19 cellular contexts compared by ENCODE assay signal in the genomic region with DNA sequence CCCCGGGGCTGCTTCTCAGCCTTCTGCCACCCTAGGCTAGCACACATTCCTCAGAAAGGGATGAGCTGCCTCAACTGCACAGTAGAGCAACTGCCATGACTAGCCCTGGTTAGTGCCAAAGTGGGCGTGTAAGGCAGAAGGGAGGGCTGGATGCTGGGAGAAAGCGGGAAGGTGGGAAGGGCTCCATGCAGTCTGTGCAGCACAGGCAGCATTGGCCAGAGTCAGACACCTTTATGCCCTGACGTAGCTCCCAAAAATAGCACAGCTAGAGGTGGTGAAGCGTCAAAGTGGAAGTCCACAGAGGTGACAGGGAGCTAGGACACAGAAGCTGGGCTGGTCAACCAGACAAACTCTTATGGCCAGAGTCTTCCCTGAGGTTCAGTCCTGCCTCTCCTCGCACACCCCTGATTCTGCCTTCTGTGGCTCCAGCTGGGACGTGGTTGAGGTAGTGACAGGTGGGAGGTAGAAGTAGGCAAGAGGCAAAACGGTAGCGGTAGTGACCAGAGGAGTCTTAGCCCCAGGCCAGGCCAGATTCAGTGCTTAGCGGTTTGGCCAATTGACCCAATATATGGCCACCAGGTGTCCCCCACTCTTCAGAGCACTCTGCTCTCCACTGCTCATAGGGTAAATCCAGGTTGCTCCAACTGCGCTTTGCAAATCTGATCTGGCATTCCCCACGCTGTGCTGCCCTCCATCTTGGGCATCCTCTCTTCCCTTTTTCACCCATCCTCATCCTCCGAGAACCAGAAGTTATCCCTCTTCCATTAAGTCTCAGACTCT. TPM values are rescaled to one million over a fixed set of nuclear protein-coding genes. Genes with fewer than 3 reads are reported as not detected.
DNase-seq lines count a peak whose midpoint lies in the region; TF ChIP-seq lines count a peak whose summit lies in the region.
"Had no signal": no experiment of that assay in that cellular context is flagged by ENCODE, and none has a peak within 500 bp of the region (broad histone marks: within the 10 kb centered on the region; RNA-seq: fewer than 3 reads in every experiment).

No MANE protein-coding gene starts in this region.

- no peak overlapping the region for H2BK5ac ChIP-seq in mesendoderm (ENCODE audit: low read length)

- H3K4me1 Mint-ChIP-seq in endothelial cell (ENCODE audit: unreplicated experiment) = no peaks in the 10 kb centered on the region
- H3K4me1 Mint-ChIP-seq: activated naive CD8-positive, alpha-beta T cell treated with anti-CD3 and anti-CD28 coated beads, Interleukin-2, amount 10 ng/mL, durations not matched to agents 7 days and 5 days had no signal

- H3K9me3 Mint-ChIP-seq in endothelial cell (ENCODE audit: unreplicated experiment) = no peaks in the 10 kb centered on the region
- H3K9me3 Mint-ChIP-seq: activated naive CD8-positive, alpha-beta T cell treated with anti-CD3 and anti-CD28 coated beads, Interleukin-2, amount 10 ng/mL, durations not matched to agents 7 days and 5 days; natural killer cell treated with Interleukin-12 subunit alpha and Interleukin-12 subunit beta and Interleukin-15 and Interleukin-18, amount 100 ng/mL, for 72 hours had no signal

- no CpG with 5 or more reads among the region's 13 CpGs for WGBS in mesendoderm (ENCODE audit: extremely low coverage, insufficient coverage, low lambda C conversion rate)

- H3K36me3 ChIP-seq in mesendoderm (ENCODE audit: control insufficient read depth, insufficient read depth, low read length) = no peaks in the 10 kb centered on the region
- H3K36me3 ChIP-seq: cardiac muscle cell, SJCRH30 had no signal

- H3K56ac ChIP-seq in mesendoderm (ENCODE audit: low read length) = no peak overlapping the region

- no peak overlapping the region for H3K9ac ChIP-seq in mesendoderm (ENCODE audit: low read length)

- H3K4me3 Mint-ChIP-seq in endothelial cell (ENCODE audit: unreplicated experiment) = no peak overlapping the region
- H3K4me3 Mint-ChIP-seq: activated naive CD8-positive, alpha-beta T cell treated with anti-CD3 and anti-CD28 coated beads, Interleukin-2, amount 10 ng/mL, durations not matched to agents 7 days and 5 days; B cell; memory B cell; natural killer cell treated with Interleukin-12 subunit alpha and Interleukin-12 subunit beta and Interleukin-15 and Interleukin-18, amount 100 ng/mL, for 72 hours had no signal

- H3K18ac ChIP-seq in mesendoderm (ENCODE audit: low read length) = no peak overlapping the region

- H3K27ac ChIP-seq in mesendoderm (ENCODE audit: low read depth, low read length) = no peak overlapping the region
- H3K27ac ChIP-seq: cardiac muscle cell, SJCRH30 had no signal

- H3K4me2 ChIP-seq in mesendoderm (ENCODE audit: low read length) = no peak overlapping the region

- no peak overlapping the region for H3K27ac Mint-ChIP-seq in endothelial cell (ENCODE audit: unreplicated experiment)
- H3K27ac Mint-ChIP-seq: activated naive CD8-positive, alpha-beta T cell treated with anti-CD3 and anti-CD28 coated beads, Interleukin-2, amount 10 ng/mL, durations not matched to agents 7 days and 5 days; B cell; memory B cell; natural killer cell treated with Interleukin-12 subunit alpha and Interleukin-12 subunit beta and Interleukin-15 and Interleukin-18, amount 100 ng/mL, for 72 hours had no signal

- no peaks in the 10 kb centered on the region for H3K4me1 ChIP-seq in mesendoderm (ENCODE audit: control insufficient read depth, low read depth, low read length)
- H3K4me1 ChIP-seq: SJCRH30 had no signal

- no peaks in the 10 kb centered on the region for H3K27me3 ChIP-seq in mesendoderm (ENCODE audit: insufficient read depth, low read length, poor library complexity)
- H3K27me3 ChIP-seq: cardiac muscle cell, SJCRH30 had no signal

- H4K8ac ChIP-seq in mesendoderm (ENCODE audit: low read depth, low read length) = no peak overlapping the region

- no peak overlapping the region for H3K4ac ChIP-seq in mesendoderm (ENCODE audit: low read depth, low read length)

- H3K4me3 ChIP-seq in mesendoderm (ENCODE audit: low read length) = no peak overlapping the region
- H3K4me3 ChIP-seq: cardiac muscle cell, SJCRH30 had no signal

- no peak overlapping the region for H2AK5ac ChIP-seq in mesendoderm (ENCODE audit: low read length)

- H4K5ac ChIP-seq in mesendoderm (ENCODE audit: low read length) = no peak overlapping the region

- no peaks in the 10 kb centered on the region for H3K27me3 Mint-ChIP-seq in endothelial cell (ENCODE audit: unreplicated experiment)
- H3K27me3 Mint-ChIP-seq: activated naive CD8-positive, alpha-beta T cell treated with anti-CD3 and anti-CD28 coated beads, Interleukin-2, amount 10 ng/mL, durations not matched to agents 7 days and 5 days; B cell; memory B cell had no signal

- no peaks in the 10 kb centered on the region for H3K79me1 ChIP-seq in mesendoderm (ENCODE audit: low read length)

- no peak overlapping the region for H3K23ac ChIP-seq in mesendoderm (ENCODE audit: low read length)

- no peak for TF ChIP-seq CTCF in endothelial cell (IDR thresholded peaks at IDR 0.05; ENCODE audit: unreplicated experiment)

- H3K36me3 Mint-ChIP-seq in endothelial cell (ENCODE audit: low read depth, unreplicated experiment) = peaks cover 3% of the 10 kb centered on the region
- H3K36me3 Mint-ChIP-seq: activated naive CD8-positive, alpha-beta T cell treated with anti-CD3 and anti-CD28 coated beads, Interleukin-2, amount 10 ng/mL, durations not matched to agents 7 days and 5 days; natural killer cell treated with Interleukin-12 subunit alpha and Interleukin-12 subunit beta and Interleukin-15 and Interleukin-18, amount 100 ng/mL, for 72 hours had no signal

- no peak overlapping the region for H2BK15ac ChIP-seq in mesendoderm (replicated peaks; ENCODE audit: low read depth)

- H2BK120ac ChIP-seq in mesendoderm (ENCODE audit: low read depth, low read length) = no peak overlapping the region

- no peaks in the 10 kb centered on the region for H3K79me2 ChIP-seq in mesendoderm (ENCODE audit: control insufficient read depth, insufficient read depth, low read length)

- DNase-seq in COR-L47 (lab: John Stamatoyannopoulos, UW) (peak; percentile 25), HT-29 (ENCODE audit: low spot score) (peak; percentile 22), endothelial cell (ENCODE audit: low spot score) (peak; percentile 10), mesendoderm (peak; percentile 29), NCI-H510A treated with DMSO at 0.1 percent for 48 hours (lab: John Stamatoyannopoulos, UW) (no peak), hypothalamus (lab: John Stamatoyannopoulos, UW) (no peak), NCI-H1105 (lab: John Stamatoyannopoulos, UW) (no peak), kidney tubule cell (ENCODE audit: low spot score) (no peak)
- DNase-seq: activated naive CD8-positive, alpha-beta T cell treated with anti-CD3 and anti-CD28 coated beads, Interleukin-2, amount 10 ng/mL, durations not matched to agents 7 days and 5 days; activated T-cell treated with anti-CD3 and anti-CD28 coated beads, Interleukin-2, amount 50 U/mL, for 48 hours; MV-4-11; NCI-H2171 treated with DMSO at 0.1 percent for 48 hours; stimulated activated CD4-positive, alpha-beta T cell treated with anti-CD3 and anti-CD28 coated beads, Interleukin-1b, Interleukin-23, amount 100 ng/mL, for 48 hours; T1000 had no signal

RNA-seq across cellular contexts. Expression of gene DDX20, which starts 45.6 kb away (rescaled TPM):
- total RNA-seq in HT-29 (2014; rRNA removed; shearing (Covaris generic)) = 18.5 and 24.1 TPM in 2 replicates
- total RNA-seq in endothelial cell (ENCODE audit: unreplicated experiment) = 18.8 TPM
- polyA plus RNA-seq in mesendoderm (2013, experiment 1 of 2) = 19.7 TPM
- 20.0 TPM for polyA plus RNA-seq in mesendoderm (2013, experiment 2 of 2)

Comparison
In these comparisons a context has a peak if more than half of its experiments do, and no peak if none do; other contexts are left out.
1. DNase-seq: peak in COR-L47 (single experiment), HT-29 (single experiment), endothelial cell (single experiment) and mesendoderm (single experiment); none in NCI-H510A treated with DMSO at 0.1 percent for 48 hours (single experiment), hypothalamus (0 of 51), NCI-H1105 (single experiment) and kidney tubule cell (single experiment).